Comparison of ENCODE assay signal across 12 cellular contexts in genomic region chr19:728011-728410, GRCh38. TPM values are rescaled to one million over a fixed set of nuclear protein-coding genes. Genes with fewer than 3 reads are reported as not detected.
DNase-seq lines count a peak whose midpoint lies in the region; ATAC-seq and TF ChIP-seq lines count a peak whose summit lies in the region.
"Had no signal": no experiment of that assay in that cellular context is flagged by ENCODE, and none has a peak within 500 bp of the region (broad histone marks: within the 10 kb centered on the region; RNA-seq: fewer than 3 reads in every experiment).

No MANE protein-coding gene starts in this region.

- H2AFZ ChIP-seq in mammary epithelial cell (ENCODE audit: low read depth, low read length), result no peak overlapping the region

- H3K9ac ChIP-seq in BLaER1 treated with 17β-estradiol and CSF1 and Interleukin-3, amounts not matched to agents 10 nM and 100 nM, result peak overlapping the region; percentile 35 to 77 (median 66); a peak in 19 of 22 replicates
- no peak overlapping the region for H3K9ac ChIP-seq in mammary epithelial cell (ENCODE audit: insufficient read depth, low read length)

- in situ Hi-C loops in mammary epithelial cell (cut with MboI; ENCODE audit: low sequenced_read_pairs in 2 of 2), result loop anchor here in 1 of 2 donors (25.0 kb wide), 1 partner anchor 141 kb away; the partner anchor contains the start of gene HCN2

- CTCF ChIA-PET in mammary epithelial cell (lab: Charles Lee; ENCODE audit: low non-redundant PET), result no interaction called here

- ATAC-seq in left cardiac atrium, result peak; percentile 86 to 89
- no peak for ATAC-seq in HG02870 (IDR thresholded peaks at IDR 0.05; ENCODE audit: unreplicated experiment)
- ATAC-seq: natural killer cell had no signal

- H4K20me1 ChIP-seq in BLaER1 treated with 17β-estradiol and CSF1 and Interleukin-3, amounts not matched to agents 10 nM and 100 nM, result peaks cover 0 to 35% (median 0%) of the 10 kb centered on the region in 11 experiments; a peak in 7 of 22 replicates
- no peaks in the 10 kb centered on the region for H4K20me1 ChIP-seq in mammary epithelial cell (ENCODE audit: insufficient read depth, low read length)

- 97% methylated on average over 11 of the region's 26 CpGs for WGBS in mammary epithelial cell (ENCODE audit: low coverage, missing lambda C conversion rate)

- dilution Hi-C loops in mammary epithelial cell (cut with HindIII; ENCODE audit: low sequenced_read_pairs), result no loop called here

- DNase-seq in cardiac fibroblast (ENCODE audit: low read depth in 2 of 2), result peak; percentile 60 to 81
- peak; percentile 91 for DNase-seq in left cardiac atrium
- DNase-seq in pulmonary artery endothelial cell (ENCODE audit: low read depth, low spot score), result peak; percentile 27
- DNase-seq in cerebellum (ENCODE audit: low spot score), result no peak
- no peak for DNase-seq in Kasumi-1 (lab: John Stamatoyannopoulos, UW)
- DNase-seq in mammary epithelial cell, result no peak
- DNase-seq: activated naive CD8-positive, alpha-beta T cell treated with anti-CD3 and anti-CD28 coated beads for 36 hours; natural killer cell; WERI-Rb-1 had no signal

- TF ChIP-seq CTCF in cardiac fibroblast (IDR thresholded peaks at IDR 0.05; ENCODE audit: low read depth, low read length) (no peak), mammary epithelial cell (conservative IDR thresholded peaks at IDR 0.05 in 1 of 2, IDR thresholded peaks at IDR 0.05 in 1 of 2; ENCODE audit: extremely low read depth in 1 of 2, insufficient read depth in 1 of 2, low read depth in 1 of 2, low read length in 2 of 2) (no peak)

- H3K79me2 ChIP-seq in mammary epithelial cell (ENCODE audit: insufficient read depth, low read length), result no peaks in the 10 kb centered on the region

- peaks cover 17 to 99% (median 93%) of the 10 kb centered on the region in 10 experiments for H3K4me1 ChIP-seq in BLaER1 treated with 17β-estradiol and CSF1 and Interleukin-3, amounts not matched to agents 10 nM and 100 nM
- H3K4me1 ChIP-seq in mammary epithelial cell (ENCODE audit: insufficient read depth, low read length), result no peaks in the 10 kb centered on the region

- BruUV-seq in mammary epithelial cell (replicated peaks; lab: Mats Ljungman, UMichigan), result no TSS peak

- peak overlapping the region in 6 of 10 experiments; percentile 1 to 38 (median 21); a peak in 6 of 20 replicates for H3K4me3 ChIP-seq in BLaER1 treated with 17β-estradiol and CSF1 and Interleukin-3, amounts not matched to agents 10 nM and 100 nM
- H3K4me3 ChIP-seq in cardiac fibroblast (replicated peaks in 1 of 2; ENCODE audit: low read depth in 2 of 2, low read length in 2 of 2) (no peak overlapping the region), mammary epithelial cell (replicated peaks in 1 of 3; ENCODE audit: insufficient read depth in 1 of 3, low read depth in 2 of 3, low read length in 3 of 3) (no peak overlapping the region)
- H3K4me3 ChIP-seq: coronary artery had no signal

- H3K4me2 ChIP-seq in BLaER1 treated with 17β-estradiol and CSF1 and Interleukin-3, amounts not matched to agents 10 nM and 100 nM, result peak overlapping the region; percentile 68 to 96 (median 89)
- no peak overlapping the region for H3K4me2 ChIP-seq in mammary epithelial cell (ENCODE audit: insufficient read depth, low read depth, low read length)

- H3K36me3 ChIP-seq in BLaER1 treated with 17β-estradiol and CSF1 and Interleukin-3, amounts not matched to agents 10 nM and 100 nM, result peaks cover 0 to 40% (median 15%) of the 10 kb centered on the region in 11 experiments; a peak in 16 of 22 replicates
- no peaks in the 10 kb centered on the region for H3K36me3 ChIP-seq in mammary epithelial cell (ENCODE audit: insufficient read depth, low read length)

- H3K27ac ChIP-seq in BLaER1 treated with 17β-estradiol and CSF1 and Interleukin-3, amounts not matched to agents 10 nM and 100 nM, result peak overlapping the region in 10 of 11 experiments; percentile 15 to 92 (median 76); a peak in 19 of 22 replicates
- no peak overlapping the region for H3K27ac ChIP-seq in mammary epithelial cell (ENCODE audit: insufficient read depth, low read depth, low read length)
- H3K27ac ChIP-seq: WERI-Rb-1 had no signal

- intact Hi-C loops in left cardiac atrium (cut with DNase I), result no loop called here
- intact Hi-C loops in mammary epithelial cell (cut with micrococcal nuclease), result no loop called here

- peaks cover 0 to 11% (median 0%) of the 10 kb centered on the region in 11 experiments; a peak in 3 of 22 replicates for H3K27me3 ChIP-seq in BLaER1 treated with 17β-estradiol and CSF1 and Interleukin-3, amounts not matched to agents 10 nM and 100 nM
- no peaks in the 10 kb centered on the region for H3K27me3 ChIP-seq in mammary epithelial cell (ENCODE audit: insufficient read depth, low read length)

- H3K9me3 ChIP-seq in BLaER1 treated with 17β-estradiol and CSF1 and Interleukin-3, amounts not matched to agents 10 nM and 100 nM (replicated peaks in 1 of 11), result no peaks in the 10 kb centered on the region
- no peaks in the 10 kb centered on the region for H3K9me3 ChIP-seq in mammary epithelial cell (replicated peaks; ENCODE audit: insufficient read depth, low read length)

RNA-seq across cellular contexts. Expression of gene PALM, which starts 19.3 kb away (rescaled TPM):
- total RNA-seq in left cardiac atrium (10 to 100 TPM; 48.9 to 49.7 TPM), pulmonary artery endothelial cell (14.3 and 23.0 TPM in 2 replicates), cerebellum (44.6 TPM), mammary epithelial cell (1 to 10 TPM in 1 of 2 donors, under 1 TPM in 1; 0.33 to 1.0 TPM)
- polyA plus RNA-seq in mammary epithelial cell, result not detected
- polyA minus RNA-seq in mammary epithelial cell, result not detected
- total RNA-seq: activated naive CD8-positive, alpha-beta T cell treated with anti-CD3 and anti-CD28 coated beads for 36 hours had no signal

RNA-seq across cellular contexts. Expression of gene MISP, which starts 22.9 kb away (rescaled TPM):
- total RNA-seq in left cardiac atrium (under 1 TPM in 1 of 2 donors, not detected in 1; 0.18 TPM), pulmonary artery endothelial cell (0.04 TPM in 1 of 2 replicates, not detected in the other), cerebellum (0.18 TPM), mammary epithelial cell (10 to 100 TPM; 15.3 to 21.0 TPM)
- 13.8 TPM for polyA plus RNA-seq in mammary epithelial cell
- polyA minus RNA-seq in mammary epithelial cell, result 8.1 TPM
- total RNA-seq: natural killer cell had no signal

RNA-seq across cellular contexts. Expression of gene PRSS57, which starts 32.8 kb away (rescaled TPM):
- total RNA-seq in left cardiac atrium (not detected), pulmonary artery endothelial cell (0.07 TPM in 1 of 2 replicates, not detected in the other), cerebellum (not detected), mammary epithelial cell (not detected)
- polyA plus RNA-seq in mammary epithelial cell, result not detected
- polyA minus RNA-seq in mammary epithelial cell, result not detected
- total RNA-seq: activated naive CD8-positive, alpha-beta T cell treated with anti-CD3 and anti-CD28 coated beads for 36 hours had no signal

RNA-seq across cellular contexts. Expression of gene FSTL3, which starts 51.8 kb away (rescaled TPM):
- 100 to 1,000 TPM in 1 of 2 donors, 10 to 100 TPM in 1; 33.5 to 118 TPM for total RNA-seq in left cardiac atrium
- total RNA-seq in pulmonary artery endothelial cell, result 18.5 and 32.6 TPM in 2 replicates
- 3.2 TPM for total RNA-seq in cerebellum
- total RNA-seq in mammary epithelial cell, result 100 to 1,000 TPM; 127 to 140 TPM
- polyA plus RNA-seq in mammary epithelial cell, result 72.2 TPM
- 41.3 TPM for polyA minus RNA-seq in mammary epithelial cell

Comparison
In these comparisons a context has a peak if more than half of its experiments do, and no peak if none do; other contexts are left out.
1. H3K4me3 ChIP-seq: peak in BLaER1 treated with 17β-estradiol and CSF1 and Interleukin-3, amounts not matched to agents 10 nM and 100 nM (6 of 10); none in cardiac fibroblast (0 of 2) and mammary epithelial cell (0 of 3).
2. DNase-seq: peak in cardiac fibroblast (2 of 2), left cardiac atrium (single experiment) and pulmonary artery endothelial cell (single experiment); none in cerebellum (single experiment), Kasumi-1 (0 of 2) and mammary epithelial cell (single experiment).
3. RNA of gene MISP, which starts 22.9 kb away (total RNA-seq): 15.3 to 21.0 TPM in mammary epithelial cell; 0.18 TPM in left cardiac atrium, 0.18 TPM in cerebellum (single experiment) and 0.04 TPM in pulmonary artery endothelial cell; every median in the first group is over 10 times any median in the second.